8 cellular contexts compared by ENCODE assay signal in the genomic region with DNA sequence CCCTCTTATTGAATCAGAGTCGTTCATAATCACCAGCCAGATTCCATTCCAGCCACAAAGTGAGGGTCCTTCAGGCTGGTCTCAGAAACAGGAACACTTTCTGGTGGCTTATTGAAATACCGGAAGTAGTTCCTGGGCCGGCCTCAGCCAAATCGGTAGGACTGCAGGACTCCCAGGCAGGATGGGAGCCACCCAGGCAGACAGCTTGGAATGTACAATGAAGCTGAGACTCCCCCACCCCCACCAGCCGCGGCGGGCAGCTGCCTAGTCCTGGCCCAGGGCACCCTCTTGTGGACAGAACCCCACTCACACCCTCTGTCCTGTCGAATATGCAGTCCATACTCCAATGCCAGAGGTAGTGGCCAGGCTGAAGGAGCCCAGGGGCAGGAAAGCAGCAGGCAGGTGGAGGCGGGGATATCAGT. TPM values are rescaled to one million over a fixed set of nuclear protein-coding genes. Genes with fewer than 3 reads are reported as not detected.
DNase-seq lines count a peak whose midpoint lies in the region; ATAC-seq and TF ChIP-seq lines count a peak whose summit lies in the region.

No MANE protein-coding gene starts in this region.

- H3K4me1 Mint-ChIP-seq in glutamatergic neuron (ENCODE audit: low read depth, unreplicated experiment) = peaks cover 15% of the 10 kb centered on the region

- 3 to 5% methylated on average over 9 of the region's 9 CpGs for WGBS in upper lobe of left lung, 2 donors

- H3K9me3 Mint-ChIP-seq in glutamatergic neuron (ENCODE audit: unreplicated experiment) = peaks cover 2% of the 10 kb centered on the region

- H3K36me3 ChIP-seq in upper lobe of left lung = peaks cover 4 to 30% (median 24%) of the 10 kb centered on the region in 4 donors

- peaks cover 6% of the 10 kb centered on the region for H3K27me3 Mint-ChIP-seq in glutamatergic neuron (ENCODE audit: unreplicated experiment)

- H3K36me3 Mint-ChIP-seq in glutamatergic neuron (ENCODE audit: unreplicated experiment) = no peaks in the 10 kb centered on the region

- H3K4me1 ChIP-seq in upper lobe of left lung = peaks cover 20 to 22% (median 22%) of the 10 kb centered on the region in 4 donors

- H3K27ac ChIP-seq in C4-2B (no peak overlapping the region), upper lobe of left lung (peak overlapping the region in 2 of 4 donors; percentile 1 to 10)

- no peak for TF ChIP-seq EP300 in upper lobe of left lung (IDR thresholded peaks at IDR 0.05)

- TF ChIP-seq POLR2A in upper lobe of left lung (IDR thresholded peaks at IDR 0.05) = no peak

- no peak overlapping the region for H3K27ac Mint-ChIP-seq in glutamatergic neuron (ENCODE audit: unreplicated experiment)

- H3K4me3 ChIP-seq in upper lobe of left lung = no peak overlapping the region

- no peak overlapping the region for H3K4me3 Mint-ChIP-seq in glutamatergic neuron (ENCODE audit: unreplicated experiment)

- peak; percentile 45 for ATAC-seq in GM21515 (IDR thresholded peaks at IDR 0.05; ENCODE audit: unreplicated experiment)
- ATAC-seq in upper lobe of left lung (ENCODE audit: low FRiP score in 2 of 2) = peak; percentile 94 to 95

- H3K9me3 ChIP-seq in upper lobe of left lung = no peaks in the 10 kb centered on the region

- H3K27me3 ChIP-seq in upper lobe of left lung = no peaks in the 10 kb centered on the region

- peak; percentile 25 for DNase-seq in NCI-H1048 (lab: John Stamatoyannopoulos, UW)
- DNase-seq in SKM-1 (lab: John Stamatoyannopoulos, UW; ENCODE audit: unreplicated experiment) = peak; percentile 34
- DNase-seq in activated naive CD4-positive, alpha-beta T cell treated with anti-CD3 and anti-CD28 coated beads, Interleukin-2, amount 50 U/mL, for 16 hours = peak; percentile 77
- DNase-seq in glutamatergic neuron = peak; percentile 94
- peak; percentile 93 for DNase-seq in pons (ENCODE audit: low spot score)
- peak; percentile 92 to 94 for DNase-seq in upper lobe of left lung

- TF ChIP-seq CTCF in C4-2B (conservative IDR thresholded peaks at IDR 0.05) (peak; percentile 93), glutamatergic neuron (IDR thresholded peaks at IDR 0.05; ENCODE audit: partially characterized antibody, unreplicated experiment) (peak; percentile 83), upper lobe of left lung (IDR thresholded peaks at IDR 0.05) (peak; percentile 70 to 92 (median 88))

RNA-seq across cellular contexts. Expression of gene MDFI, which starts 43.8 kb away (rescaled TPM):
- total RNA-seq in glutamatergic neuron (ENCODE audit: unreplicated experiment) (7.9 TPM), upper lobe of left lung (10 to 100 TPM in 2 of 6 donors, 1 to 10 TPM in 4; 4.9 to 23.4 (median 8.0) TPM)

RNA-seq across cellular contexts. Expression of gene TFEB, which starts 53.3 kb away (rescaled TPM):
- total RNA-seq in glutamatergic neuron (ENCODE audit: unreplicated experiment) (3.1 TPM), upper lobe of left lung (10 to 100 TPM; 20.2 to 46.0 (median 27.3) TPM)

Comparison
In these comparisons a context has a peak if more than half of its experiments do, and no peak if none do; other contexts are left out.
1. DNase-seq: peak in every context shown above with its lines; median percentile 94 in glutamatergic neuron; 93 in pons; 93 in upper lobe of left lung; 77 in activated naive CD4-positive, alpha-beta T cell treated with anti-CD3 and anti-CD28 coated beads, Interleukin-2, amount 50 U/mL, for 16 hours; 34 in SKM-1; 25 in NCI-H1048.